Comparison of ENCODE assay signal across 29 cellular contexts in genomic region chr7:73354787-73355186, GRCh38. TPM values are rescaled to one million over a fixed set of nuclear protein-coding genes. Genes with fewer than 3 reads are reported as not detected.
"Had no signal": no experiment of that assay in that cellular context is flagged by ENCODE, and none has a peak within 500 bp of the region (broad histone marks: within the 10 kb centered on the region; RNA-seq: fewer than 3 reads in every experiment).

No MANE protein-coding gene starts in this region.

- H3K9me3 Mint-ChIP-seq: activated CD4-positive, alpha-beta memory T cell treated with anti-CD3 and anti-CD28 coated beads, Interleukin-2, amount 10 ng/mL, durations not matched to agents 7 days and 5 days; activated T-helper 17 cell treated with anti-CD3 and anti-CD28 coated beads, Interleukin-2, amount 50 U/mL, for 72 hours had no signal

- H3K27ac Mint-ChIP-seq: activated CD4-positive, alpha-beta memory T cell treated with anti-CD3 and anti-CD28 coated beads, Interleukin-2, amount 10 ng/mL, durations not matched to agents 7 days and 5 days; activated CD4-positive, alpha-beta T cell treated with anti-CD3 and anti-CD28 coated beads for 36 hours; activated naive CD4-positive, alpha-beta T cell treated with anti-CD3 and anti-CD28 coated beads for 36 hours; activated naive CD8-positive, alpha-beta T cell; activated T-helper 17 cell treated with anti-CD3 and anti-CD28 coated beads, Interleukin-2, amount 50 U/mL, for 72 hours; T-cell had no signal

- H3K27ac ChIP-seq: SK-N-MC, VCaP had no signal

- DNase-seq: activated CD4-positive, alpha-beta memory T cell treated with anti-CD3 and anti-CD28 coated beads, Interleukin-2, amount 10 ng/mL, durations not matched to agents 7 days and 5 days; activated CD4-positive, alpha-beta T cell treated with anti-CD3 and anti-CD28 coated beads for 36 hours; activated CD4-positive, alpha-beta T cell treated with anti-CD3 and anti-CD28 coated beads, Interleukin-2, amount 50 U/mL, for 1 hour; activated gamma-delta T cell; activated naive CD4-positive, alpha-beta T cell treated with anti-CD3 and anti-CD28 coated beads for 36 hours; activated T-cell treated with anti-CD3 and anti-CD28 coated beads for 4 hours; activated T-cell treated with anti-CD3 and anti-CD28 coated beads, Interleukin-2, amount 50 U/mL, for 48 hours; amygdala; Karpas-422; MM.1S; NCI-H146; NCI-H187 treated with DMSO at 0.1 percent for 48 hours; NCI-H2081 treated with DMSO at 0.1 percent for 48 hours; NCI-H446; NCI-H524 treated with DMSO at 0.1 percent for 48 hours; NCI-H82; SIG-M5; T-cell; T-helper 2 cell had no signal

- H3K36me3 Mint-ChIP-seq: brain, T-cell had no signal

- H3K4me1 Mint-ChIP-seq: activated CD4-positive, alpha-beta memory T cell treated with anti-CD3 and anti-CD28 coated beads, Interleukin-2, amount 10 ng/mL, durations not matched to agents 7 days and 5 days; activated T-helper 17 cell treated with anti-CD3 and anti-CD28 coated beads, Interleukin-2, amount 50 U/mL, for 72 hours had no signal

- ATAC-seq: activated CD4-positive, alpha-beta T cell treated with anti-CD3 and anti-CD28 coated beads for 36 hours; activated T-helper 17 cell treated with anti-CD3 and anti-CD28 coated beads, Interleukin-2, amount 50 U/mL, for 72 hours; T-cell had no signal

- H3K4me3 Mint-ChIP-seq: activated CD4-positive, alpha-beta memory T cell treated with anti-CD3 and anti-CD28 coated beads, Interleukin-2, amount 10 ng/mL, durations not matched to agents 7 days and 5 days; activated CD4-positive, alpha-beta T cell treated with anti-CD3 and anti-CD28 coated beads for 36 hours; activated naive CD4-positive, alpha-beta T cell treated with anti-CD3 and anti-CD28 coated beads for 36 hours; activated naive CD8-positive, alpha-beta T cell; activated T-helper 17 cell treated with anti-CD3 and anti-CD28 coated beads, Interleukin-2, amount 50 U/mL, for 72 hours; central memory CD8-positive, alpha-beta T cell; T-cell had no signal

- H3K27me3 Mint-ChIP-seq: activated naive CD8-positive, alpha-beta T cell had no signal

- H3K4me3 ChIP-seq: SK-N-MC had no signal

RNA-seq across cellular contexts. Expression of gene FKBP6, which starts 26.8 kb away (rescaled TPM):
- total RNA-seq: activated CD4-positive, alpha-beta memory T cell treated with anti-CD3 and anti-CD28 coated beads, Interleukin-2, amount 10 ng/mL, durations not matched to agents 7 days and 5 days; activated CD4-positive, alpha-beta T cell treated with anti-CD3 and anti-CD28 coated beads for 36 hours; activated CD8-positive, alpha-beta memory T cell treated with anti-CD3 and anti-CD28 coated beads for 36 hours; activated naive CD4-positive, alpha-beta T cell treated with anti-CD3 and anti-CD28 coated beads for 36 hours; activated T-helper 17 cell treated with anti-CD3 and anti-CD28 coated beads, Interleukin-2, amount 50 U/mL, for 72 hours; astrocyte; OCI-LY7; RPMI7951; T-cell had no signal

RNA-seq across cellular contexts. Expression of gene TRIM50, which starts 26.9 kb away (rescaled TPM):
- total RNA-seq: activated CD4-positive, alpha-beta memory T cell treated with anti-CD3 and anti-CD28 coated beads, Interleukin-2, amount 10 ng/mL, durations not matched to agents 7 days and 5 days; activated CD4-positive, alpha-beta T cell treated with anti-CD3 and anti-CD28 coated beads for 36 hours; activated CD8-positive, alpha-beta memory T cell treated with anti-CD3 and anti-CD28 coated beads for 36 hours; activated naive CD4-positive, alpha-beta T cell treated with anti-CD3 and anti-CD28 coated beads for 36 hours; activated T-helper 17 cell treated with anti-CD3 and anti-CD28 coated beads, Interleukin-2, amount 50 U/mL, for 72 hours; astrocyte; RPMI7951; T-cell had no signal
